ENCODE assay signal across 18 cellular contexts in the genomic region with DNA sequence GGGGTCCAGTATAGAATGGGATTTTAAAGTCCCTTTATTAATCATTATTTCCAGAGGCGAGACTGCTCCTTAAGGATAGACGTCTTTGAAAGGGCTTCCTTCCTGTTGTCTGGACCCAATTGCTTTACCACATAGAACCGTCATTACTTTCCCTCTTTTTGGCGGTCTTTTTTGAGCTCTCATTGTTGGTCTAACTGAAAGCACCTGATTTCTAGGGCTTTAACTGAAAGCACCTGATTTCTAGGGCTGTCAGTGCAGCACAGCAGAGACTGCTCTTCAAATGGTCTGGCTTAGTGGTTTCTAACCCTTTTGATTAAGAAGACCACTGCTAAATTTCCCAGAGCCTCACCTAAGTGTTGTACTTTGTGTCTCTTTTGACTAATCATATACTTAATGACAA.
A peak's percentile ranks its signal among the peaks of the same experiment; 100 is the strongest.
DNase-seq lines count a peak whose midpoint lies in the region; ATAC-seq, FAIRE-seq and TF ChIP-seq lines count a peak whose summit lies in the region.
"Had no signal": no experiment of that assay in that cellular context is flagged by ENCODE, and none has a peak within 500 bp of the region (broad histone marks: within the 10 kb centered on the region; RNA-seq: fewer than 3 reads in every experiment).

No MANE protein-coding gene starts in this region.

- peaks cover 13% of the 10 kb centered on the region for H3K4me1 ChIP-seq in psoas muscle
- peaks cover 0 to 18% (median 9%) of the 10 kb centered on the region in 4 donors for H3K4me1 ChIP-seq in stomach
- H3K4me1 ChIP-seq: SJCRH30 had no signal

- H3K36me3 ChIP-seq in psoas muscle (ENCODE audit: insufficient read depth in 1 of 2, low read depth in 1 of 2) = no peaks in the 10 kb centered on the region
- H3K36me3 ChIP-seq in stomach = no peaks in the 10 kb centered on the region
- H3K36me3 ChIP-seq: SJCRH30, spleen, tibial artery had no signal

- H3K4me3 ChIP-seq in psoas muscle (no peak overlapping the region), stomach (no peak overlapping the region)
- H3K4me3 ChIP-seq: GM23248, PC-9, SJCRH30, spleen, tibial artery had no signal

- no peaks in the 10 kb centered on the region for H3K27me3 ChIP-seq in psoas muscle (ENCODE audit: insufficient read depth in 3 of 3, low read length in 2 of 3)
- H3K27me3 ChIP-seq in stomach = no peaks in the 10 kb centered on the region
- H3K27me3 ChIP-seq: SJCRH30, spleen, tibial artery had no signal

- intact Hi-C loops in psoas muscle (cut with DNase I) = no loop called here
- intact Hi-C loops in stomach (cut with DNase I; ENCODE audit: low total_unique reads) = no loop called here

- peak in 1 of 2 donors; percentile 18 for ATAC-seq in activated T-cell treated with anti-CD3 and anti-CD28 coated beads, Interleukin-2, amount 50 U/mL, for 72 hours (replicated peaks in 1 of 2)
- ATAC-seq in activated naive CD8-positive, alpha-beta T cell treated with anti-CD3 and anti-CD28 coated beads, Interleukin-2, amount 10 ng/mL, durations not matched to agents 7 days and 5 days (ENCODE audit: low read depth) = peak; percentile 45
- ATAC-seq in psoas muscle = no peak

- H3K9me3 ChIP-seq in psoas muscle (no peaks in the 10 kb centered on the region), stomach (no peaks in the 10 kb centered on the region)
- H3K9me3 ChIP-seq: SJCRH30, spleen, tibial artery had no signal

- POLR2A ChIA-PET in activated naive CD8-positive, alpha-beta T cell treated with anti-CD3 and anti-CD28 coated beads, Interleukin-2, amount 10 ng/mL, durations not matched to agents 7 days and 5 days (lab: Charles Lee) = interaction anchor here (0.6 to 2.1 kb wide), 7 partner anchors 11 to 96 kb away, joined by 3 to 6 read pairs (median 4); partner anchors contain the start of gene PRKCH

- DNase-seq in activated T-cell treated with anti-CD3 and anti-CD28 coated beads, Interleukin-2, amount 50 U/mL, for 72 hours = no peak
- no peak for DNase-seq in activated T-cell treated with anti-CD3 and anti-CD28 coated beads, Interleukin-2, amount 50 U/mL, for 48 hours
- DNase-seq in HTR-8/SVneo (ENCODE audit: insufficient read length, low spot score) = no peak
- DNase-seq in activated naive CD8-positive, alpha-beta T cell treated with anti-CD3 and anti-CD28 coated beads, Interleukin-2, amount 10 ng/mL, durations not matched to agents 7 days and 5 days = no peak
- no peak for DNase-seq in psoas muscle
- no peak for DNase-seq in stomach
- no peak for DNase-seq in glomerular visceral epithelial cell (ENCODE audit: extremely low spot score)
- DNase-seq in stimulated activated CD4-positive, alpha-beta T cell treated with anti-CD3 and anti-CD28 coated beads, Interleukin-1b, Interleukin-23, amount 100 ng/mL, for 48 hours = no peak
- DNase-seq: anterior cingulate cortex, DMS79, GM23248, NCI-H1436 treated with DMSO at 0.1 percent for 48 hours, NCI-H2227 treated with DMSO at 0.1 percent for 48 hours, NCI-H82, PC-9, SJCRH30, spleen, tibial artery had no signal

- peak; percentile 49 for FAIRE-seq in HTR-8/SVneo (lab: Jason Lieb, UNC)

- peak overlapping the region; percentile 80 for H3K27ac Mint-ChIP-seq in activated T-cell treated with anti-CD3 and anti-CD28 coated beads, Interleukin-2, amount 50 U/mL, for 72 hours
- H3K27ac Mint-ChIP-seq in activated naive CD8-positive, alpha-beta T cell treated with anti-CD3 and anti-CD28 coated beads, Interleukin-2, amount 10 ng/mL, durations not matched to agents 7 days and 5 days = peak overlapping the region; percentile 80

- WGBS in psoas muscle, 3 donors = 60 to 71% (median 60%) methylated on average over 4 of the region's 4 CpGs
- 56 to 81% (median 62%) methylated on average over 4 of the region's 4 CpGs for WGBS in stomach, 5 donors

- no peak for TF ChIP-seq POLR2A in stomach (IDR thresholded peaks at IDR 0.05)

- H3K4me1 Mint-ChIP-seq in activated T-cell treated with anti-CD3 and anti-CD28 coated beads, Interleukin-2, amount 50 U/mL, for 72 hours (ENCODE audit: low read depth) = no peaks in the 10 kb centered on the region
- peaks cover 65% of the 10 kb centered on the region for H3K4me1 Mint-ChIP-seq in activated naive CD8-positive, alpha-beta T cell treated with anti-CD3 and anti-CD28 coated beads, Interleukin-2, amount 10 ng/mL, durations not matched to agents 7 days and 5 days

- no peak for TF ChIP-seq CTCF in psoas muscle (IDR thresholded peaks at IDR 0.05)
- TF ChIP-seq CTCF in stomach (IDR thresholded peaks at IDR 0.05) = no peak

- no peaks in the 10 kb centered on the region for H3K9me3 Mint-ChIP-seq in activated T-cell treated with anti-CD3 and anti-CD28 coated beads, Interleukin-2, amount 50 U/mL, for 72 hours
- no peaks in the 10 kb centered on the region for H3K9me3 Mint-ChIP-seq in activated naive CD8-positive, alpha-beta T cell treated with anti-CD3 and anti-CD28 coated beads, Interleukin-2, amount 10 ng/mL, durations not matched to agents 7 days and 5 days

- no peak for TF ChIP-seq EP300 in stomach (IDR thresholded peaks at IDR 0.05)

- H3K4me3 Mint-ChIP-seq in activated T-cell treated with anti-CD3 and anti-CD28 coated beads, Interleukin-2, amount 50 U/mL, for 72 hours = peak overlapping the region; percentile 41 to 60
- peak overlapping the region; percentile 61 for H3K4me3 Mint-ChIP-seq in activated naive CD8-positive, alpha-beta T cell treated with anti-CD3 and anti-CD28 coated beads, Interleukin-2, amount 10 ng/mL, durations not matched to agents 7 days and 5 days

- H3K27ac ChIP-seq in psoas muscle = peak overlapping the region; percentile 20
- H3K27ac ChIP-seq in stomach = no peak overlapping the region
- H3K27ac ChIP-seq: GM23248, PC-9, SJCRH30, tibial artery had no signal

- no peaks in the 10 kb centered on the region for H3K27me3 Mint-ChIP-seq in activated T-cell treated with anti-CD3 and anti-CD28 coated beads, Interleukin-2, amount 50 U/mL, for 72 hours (ENCODE audit: low read depth)
- H3K27me3 Mint-ChIP-seq in activated naive CD8-positive, alpha-beta T cell treated with anti-CD3 and anti-CD28 coated beads, Interleukin-2, amount 10 ng/mL, durations not matched to agents 7 days and 5 days = no peaks in the 10 kb centered on the region

- peaks cover 0 to 7% of the 10 kb centered on the region in 2 donors for H3K36me3 Mint-ChIP-seq in activated T-cell treated with anti-CD3 and anti-CD28 coated beads, Interleukin-2, amount 50 U/mL, for 72 hours (ENCODE audit: insufficient read depth in 2 of 2)
- H3K36me3 Mint-ChIP-seq in activated naive CD8-positive, alpha-beta T cell treated with anti-CD3 and anti-CD28 coated beads, Interleukin-2, amount 10 ng/mL, durations not matched to agents 7 days and 5 days = peaks cover 31% of the 10 kb centered on the region
